In the genomic region with DNA sequence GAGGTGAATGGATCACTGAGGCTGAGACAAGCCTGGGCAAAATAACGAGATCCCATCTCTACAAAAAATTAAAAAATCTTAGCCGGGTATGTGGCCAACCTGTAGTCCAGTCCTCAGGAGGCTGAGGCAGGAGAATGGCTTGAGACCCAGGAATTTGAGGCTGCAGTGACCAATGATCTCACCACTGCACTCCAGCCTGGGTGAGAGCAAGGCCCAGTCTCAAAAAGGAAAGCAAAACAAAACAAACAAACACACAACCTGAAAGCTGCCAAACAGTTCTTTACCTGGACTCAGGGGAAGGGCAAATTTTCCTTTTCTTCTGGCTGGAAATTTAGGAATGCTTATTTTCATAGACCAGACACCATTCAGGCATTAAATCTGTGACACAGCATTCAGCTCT, we compare ENCODE assay signal across 25 cellular contexts.
DNase-seq lines count a peak whose midpoint lies in the region; ATAC-seq and TF ChIP-seq lines count a peak whose summit lies in the region.
"Had no signal": no experiment of that assay in that cellular context is flagged by ENCODE, and none has a peak within 500 bp of the region (broad histone marks: within the 10 kb centered on the region; RNA-seq: fewer than 3 reads in every experiment).

No MANE protein-coding gene starts in this region.

- no peak overlapping the region for H2BK120ac ChIP-seq in neuronal stem cell (ENCODE audit: low read depth, low read length)

- no peak overlapping the region for H3K4ac ChIP-seq in neuronal stem cell (ENCODE audit: low read length)

- H2BK5ac ChIP-seq in neuronal stem cell (ENCODE audit: low read length) = no peak overlapping the region

- CTCF ChIA-PET in Panc1 (lab: Charles Lee) = no interaction called here
- CTCF ChIA-PET in CD4-positive, alpha-beta T cell (lab: Charles Lee) = no interaction called here

- peaks cover 10% of the 10 kb centered on the region for H3K4me1 Mint-ChIP-seq in endodermal cell
- no peaks in the 10 kb centered on the region for H3K4me1 Mint-ChIP-seq in activated T-helper 1 cell treated with anti-CD3 and anti-CD28 coated beads, Interleukin-12 subunit alpha, Interleukin-12 subunit beta, Interleukin-2, Interleukin-4 antibody, amounts not matched to agents 30 ng/mL and 10 ng/mL and 1 ng/mL, durations not matched to agents 14 hours and 24 hours and 36 hours (ENCODE audit: low read depth)
- no peaks in the 10 kb centered on the region for H3K4me1 Mint-ChIP-seq in CD4-positive, alpha-beta T cell (ENCODE audit: low read depth)
- H3K4me1 Mint-ChIP-seq: activated CD4-positive, alpha-beta T cell treated with anti-CD3 and anti-CD28 coated beads for 36 hours; activated naive CD4-positive, alpha-beta T cell treated with anti-CD3 and anti-CD28 coated beads, Interleukin-2, amount 50 U/mL, for 24 hours had no signal

- H3K9me3 ChIP-seq in ES-I3 (ENCODE audit: control insufficient read depth, insufficient read depth, low read length) (no peaks in the 10 kb centered on the region), Panc1 (ENCODE audit: control insufficient read depth, insufficient read depth, low read depth, low read length) (no peaks in the 10 kb centered on the region), endodermal cell (ENCODE audit: control insufficient read depth, low read length) (no peaks in the 10 kb centered on the region), neuronal stem cell (replicated peaks in 1 of 2; ENCODE audit: control insufficient read depth in 2 of 2, insufficient read depth in 1 of 2, low read depth in 1 of 2, low read length in 2 of 2) (no peaks in the 10 kb centered on the region)
- no peaks in the 10 kb centered on the region for H3K9me3 ChIP-seq in CD4-positive, alpha-beta T cell (ENCODE audit: control insufficient read depth, low read length)
- H3K9me3 ChIP-seq: right atrium auricular region, thyroid gland had no signal

- intact Hi-C loops in Panc1 (cut with micrococcal nuclease; ENCODE audit: unreplicated experiment) = no loop called here
- intact Hi-C loops in activated T-helper 1 cell treated with anti-CD3 and anti-CD28 coated beads, Interleukin-12 subunit alpha, Interleukin-12 subunit beta, Interleukin-2, Interleukin-4 antibody, amounts not matched to agents 30 ng/mL and 10 ng/mL and 1 ng/mL, durations not matched to agents 14 hours and 24 hours and 36 hours (cut with micrococcal nuclease) = no loop called here
- intact Hi-C loops in CD4-positive, alpha-beta T cell (cut with DNase I, micrococcal nuclease) = no loop called here

- peaks cover 13% of the 10 kb centered on the region for H3K9me3 Mint-ChIP-seq in endodermal cell
- peaks cover 4% of the 10 kb centered on the region for H3K9me3 Mint-ChIP-seq in activated T-helper 1 cell treated with anti-CD3 and anti-CD28 coated beads, Interleukin-12 subunit alpha, Interleukin-12 subunit beta, Interleukin-2, Interleukin-4 antibody, amounts not matched to agents 30 ng/mL and 10 ng/mL and 1 ng/mL, durations not matched to agents 14 hours and 24 hours and 36 hours
- peaks cover 3% of the 10 kb centered on the region for H3K9me3 Mint-ChIP-seq in CD4-positive, alpha-beta T cell
- H3K9me3 Mint-ChIP-seq: activated naive CD4-positive, alpha-beta T cell treated with anti-CD3 and anti-CD28 coated beads, Interleukin-2, amount 50 U/mL, for 24 hours had no signal

- H4K8ac ChIP-seq in neuronal stem cell (ENCODE audit: low read depth, low read length) = no peak overlapping the region

- H3K36me3 Mint-ChIP-seq in endodermal cell (ENCODE audit: low read depth) = no peaks in the 10 kb centered on the region
- H3K36me3 Mint-ChIP-seq in activated T-helper 1 cell treated with anti-CD3 and anti-CD28 coated beads, Interleukin-12 subunit alpha, Interleukin-12 subunit beta, Interleukin-2, Interleukin-4 antibody, amounts not matched to agents 30 ng/mL and 10 ng/mL and 1 ng/mL, durations not matched to agents 14 hours and 24 hours and 36 hours (ENCODE audit: low read depth) = no peaks in the 10 kb centered on the region
- no peaks in the 10 kb centered on the region for H3K36me3 Mint-ChIP-seq in CD4-positive, alpha-beta T cell (ENCODE audit: low read depth)
- H3K36me3 Mint-ChIP-seq: activated naive CD4-positive, alpha-beta T cell treated with anti-CD3 and anti-CD28 coated beads, Interleukin-2, amount 50 U/mL, for 24 hours had no signal

- DNase-seq in Panc1 (ENCODE audit: low read depth, low spot score) = no peak
- DNase-seq in endodermal cell = no peak
- DNase-seq in neuronal stem cell (ENCODE audit: low spot score) = no peak
- DNase-seq in activated T-helper 1 cell treated with anti-CD3 and anti-CD28 coated beads, Interleukin-12 subunit alpha, Interleukin-12 subunit beta, Interleukin-2, Interleukin-4 antibody, amounts not matched to agents 30 ng/mL and 10 ng/mL and 1 ng/mL, durations not matched to agents 14 hours and 24 hours and 36 hours (ENCODE audit: low spot score) = no peak
- DNase-seq in NCI-H1092 treated with DMSO at 0.1 percent for 48 hours (lab: John Stamatoyannopoulos, UW) = no peak
- no peak for DNase-seq in CD4-positive, alpha-beta T cell
- DNase-seq: activated CD4-positive, alpha-beta T cell treated with anti-CD3 and anti-CD28 coated beads for 36 hours; activated CD8-positive, alpha-beta T cell treated with anti-CD3 and anti-CD28 coated beads, Interleukin-2, amount 10 ng/mL, durations not matched to agents 7 days and 5 days; amniotic stem cell; C1 segment of cervical spinal cord; GOT3; hypothalamus; left colon; NCI-H1417 treated with DMSO at 0.1 percent for 48 hours; NCI-H2081 treated with DMSO at 0.1 percent for 48 hours; NCI-H345; posterior cingulate gyrus; stimulated activated CD4-positive, alpha-beta T cell treated with anti-CD3 and anti-CD28 coated beads, Interleukin-4, amount 100 ng/mL, for 1 hour; SW 1271 had no signal

- H4K91ac ChIP-seq in neuronal stem cell (ENCODE audit: low read depth, low read length, poor library complexity) = no peak overlapping the region

- H3K27ac Mint-ChIP-seq in endodermal cell = no peak overlapping the region
- no peak overlapping the region for H3K27ac Mint-ChIP-seq in activated T-helper 1 cell treated with anti-CD3 and anti-CD28 coated beads, Interleukin-12 subunit alpha, Interleukin-12 subunit beta, Interleukin-2, Interleukin-4 antibody, amounts not matched to agents 30 ng/mL and 10 ng/mL and 1 ng/mL, durations not matched to agents 14 hours and 24 hours and 36 hours
- no peak overlapping the region for H3K27ac Mint-ChIP-seq in CD4-positive, alpha-beta T cell
- H3K27ac Mint-ChIP-seq: activated CD4-positive, alpha-beta T cell treated with anti-CD3 and anti-CD28 coated beads for 36 hours; activated CD8-positive, alpha-beta T cell treated with anti-CD3 and anti-CD28 coated beads, Interleukin-2, amount 10 ng/mL, durations not matched to agents 7 days and 5 days; activated naive CD4-positive, alpha-beta T cell treated with anti-CD3 and anti-CD28 coated beads, Interleukin-2, amount 50 U/mL, for 24 hours; nephron progenitor cell had no signal

- ATAC-seq in Panc1 = no peak
- ATAC-seq in GM18517 (IDR thresholded peaks at IDR 0.05; ENCODE audit: unreplicated experiment) = no peak
- ATAC-seq in CD4-positive, alpha-beta T cell (ENCODE audit: poor library complexity) = no peak
- ATAC-seq: activated CD4-positive, alpha-beta T cell treated with anti-CD3 and anti-CD28 coated beads for 36 hours; activated CD8-positive, alpha-beta T cell treated with anti-CD3 and anti-CD28 coated beads, Interleukin-2, amount 10 ng/mL, durations not matched to agents 7 days and 5 days; left colon had no signal

- in situ Hi-C loops in Panc1 (cut with HindIII; ENCODE audit: low pct_unique_long_range_greater_than_20kb, low sequenced_read_pairs) = no loop called here

- no peaks in the 10 kb centered on the region for H3K79me1 ChIP-seq in neuronal stem cell (ENCODE audit: low read depth, low read length)

- no peak for TF ChIP-seq CTCF in Panc1 (IDR thresholded peaks at IDR 0.05)
- no peak for TF ChIP-seq CTCF in endodermal cell (conservative IDR thresholded peaks at IDR 0.05)
- TF ChIP-seq CTCF in CD4-positive, alpha-beta T cell (IDR thresholded peaks at IDR 0.05) = no peak

- H3K27me3 Mint-ChIP-seq in endodermal cell (ENCODE audit: insufficient read depth) = peaks cover 2% of the 10 kb centered on the region
- H3K27me3 Mint-ChIP-seq in activated T-helper 1 cell treated with anti-CD3 and anti-CD28 coated beads, Interleukin-12 subunit alpha, Interleukin-12 subunit beta, Interleukin-2, Interleukin-4 antibody, amounts not matched to agents 30 ng/mL and 10 ng/mL and 1 ng/mL, durations not matched to agents 14 hours and 24 hours and 36 hours (ENCODE audit: insufficient read depth) = no peaks in the 10 kb centered on the region
- no peaks in the 10 kb centered on the region for H3K27me3 Mint-ChIP-seq in CD4-positive, alpha-beta T cell
- H3K27me3 Mint-ChIP-seq: activated CD4-positive, alpha-beta T cell treated with anti-CD3 and anti-CD28 coated beads for 36 hours; activated naive CD4-positive, alpha-beta T cell treated with anti-CD3 and anti-CD28 coated beads, Interleukin-2, amount 50 U/mL, for 24 hours had no signal

- no TSS peak for BruUV-seq in Panc1 (replicated peaks; lab: Mats Ljungman, UMichigan)

- POLR2A ChIA-PET in Panc1 (lab: Charles Lee) = no interaction called here
- POLR2A ChIA-PET in CD4-positive, alpha-beta T cell (lab: Charles Lee) = no interaction called here

- WGBS in endodermal cell (ENCODE audit: insufficient coverage in 1 of 2, insufficient read length in 1 of 2), 2 experiments = 86% methylated on average over 2 of the region's 2 CpGs; no CpG with 5 or more reads in 1 of the 2 experiments
- no CpG with 5 or more reads among the region's 2 CpGs for WGBS in neuronal stem cell (ENCODE audit: extremely low coverage in 2 of 2, insufficient read length in 2 of 2, insufficient replicate concordance in 1 of 2), 2 donors

- peaks cover 18% of the 10 kb centered on the region; the same call in 1 of the 2 replicates for H3K4me1 ChIP-seq in ES-I3 (ENCODE audit: insufficient read depth, low read length)
- H3K4me1 ChIP-seq in Panc1 (ENCODE audit: control insufficient read depth, insufficient read depth, low read length) = peaks cover 16% of the 10 kb centered on the region
- H3K4me1 ChIP-seq in endodermal cell (ENCODE audit: control insufficient read depth, insufficient read depth, low read length) = no peaks in the 10 kb centered on the region
- peaks cover 9 to 14% of the 10 kb centered on the region in 2 donors for H3K4me1 ChIP-seq in neuronal stem cell (ENCODE audit: control insufficient read depth in 2 of 2, insufficient read depth in 1 of 2, low read depth in 1 of 2, low read length in 2 of 2)
- H3K4me1 ChIP-seq: right atrium auricular region, thyroid gland had no signal

- H3K27ac ChIP-seq in Panc1 (ENCODE audit: low read length) = peak overlapping the region; percentile 63
- peak overlapping the region; percentile 88 for H3K27ac ChIP-seq in endodermal cell (ENCODE audit: low read depth, low read length)
- H3K27ac ChIP-seq in neuronal stem cell (replicated peaks; ENCODE audit: low read length) = no peak overlapping the region
- no peak overlapping the region for H3K27ac ChIP-seq in CD4-positive, alpha-beta T cell (ENCODE audit: low read depth, low read length)
- H3K27ac ChIP-seq: right atrium auricular region, thyroid gland had no signal

- H3K27me3 ChIP-seq in Panc1 (ENCODE audit: control insufficient read depth, insufficient read depth, low read length) (no peaks in the 10 kb centered on the region), endodermal cell (ENCODE audit: control insufficient read depth, insufficient read depth, low read length, poor library complexity, severe bottlenecking) (no peaks in the 10 kb centered on the region), neuronal stem cell (ENCODE audit: control insufficient read depth in 3 of 3, insufficient read depth in 3 of 3, low read depth in 1 of 3, low read length in 3 of 3) (no peaks in the 10 kb centered on the region)
- H3K27me3 ChIP-seq in CD4-positive, alpha-beta T cell (ENCODE audit: control insufficient read depth, insufficient read depth, low read length) = no peaks in the 10 kb centered on the region
- H3K27me3 ChIP-seq: right atrium auricular region, thyroid gland had no signal

- no peak overlapping the region for H2BK15ac ChIP-seq in neuronal stem cell (ENCODE audit: low read length)

- 0 out of 2 replicates have a peak, but pooled peaks cover 4% of the 10 kb centered on the region for H3K36me3 ChIP-seq in ES-I3 (ENCODE audit: insufficient read depth, low read length)
- no peaks in the 10 kb centered on the region for H3K36me3 ChIP-seq in Panc1 (ENCODE audit: control insufficient read depth, insufficient read depth, low read length)
- no peaks in the 10 kb centered on the region for H3K36me3 ChIP-seq in endodermal cell (ENCODE audit: control insufficient read depth, insufficient read depth, low read length)
- peaks cover 0 to 8% of the 10 kb centered on the region in 2 donors for H3K36me3 ChIP-seq in neuronal stem cell (replicated peaks in 1 of 2; ENCODE audit: control insufficient read depth in 2 of 2, insufficient read depth in 2 of 2, low read length in 2 of 2)
- H3K36me3 ChIP-seq: right atrium auricular region, thyroid gland had no signal

- H3K4me3 Mint-ChIP-seq in endodermal cell = peak overlapping the region; percentile 76
- no peak overlapping the region for H3K4me3 Mint-ChIP-seq in activated T-helper 1 cell treated with anti-CD3 and anti-CD28 coated beads, Interleukin-12 subunit alpha, Interleukin-12 subunit beta, Interleukin-2, Interleukin-4 antibody, amounts not matched to agents 30 ng/mL and 10 ng/mL and 1 ng/mL, durations not matched to agents 14 hours and 24 hours and 36 hours
- no peak overlapping the region for H3K4me3 Mint-ChIP-seq in CD4-positive, alpha-beta T cell
- H3K4me3 Mint-ChIP-seq: activated CD4-positive, alpha-beta T cell treated with anti-CD3 and anti-CD28 coated beads for 36 hours; activated CD8-positive, alpha-beta T cell treated with anti-CD3 and anti-CD28 coated beads, Interleukin-2, amount 10 ng/mL, durations not matched to agents 7 days and 5 days; activated naive CD4-positive, alpha-beta T cell treated with anti-CD3 and anti-CD28 coated beads, Interleukin-2, amount 50 U/mL, for 24 hours had no signal

- no peak overlapping the region for H3K18ac ChIP-seq in neuronal stem cell (ENCODE audit: low read length)

- H3K4me3 ChIP-seq in Panc1 (ENCODE audit: low read depth in 2 of 2, low read length in 2 of 2) = no peak overlapping the region
- H3K4me3 ChIP-seq in endodermal cell (ENCODE audit: low read length) = no peak overlapping the region
- peak overlapping the region in 1 of 2 donors; percentile 63 for H3K4me3 ChIP-seq in neuronal stem cell (ENCODE audit: low read length in 2 of 2)
- H3K4me3 ChIP-seq: right atrium auricular region, thyroid gland had no signal

- H2AK5ac ChIP-seq in neuronal stem cell (ENCODE audit: low read depth, low read length) = no peak overlapping the region

- H3K9ac ChIP-seq in ES-I3 (ENCODE audit: low read depth, low read length) (peak overlapping the region; percentile 83; the same call in 1 of the 2 replicates), endodermal cell (ENCODE audit: extremely low read depth, low read length, poor library complexity, severe bottlenecking) (no peak overlapping the region), neuronal stem cell (ENCODE audit: low read depth, low read length, poor library complexity) (no peak overlapping the region)

- H3K23ac ChIP-seq in neuronal stem cell (ENCODE audit: low read depth, low read length, poor library complexity) = no peak overlapping the region

- H3K14ac ChIP-seq in neuronal stem cell (ENCODE audit: low read length) = no peak overlapping the region

- H2BK12ac ChIP-seq in neuronal stem cell (ENCODE audit: low read length) = no peak overlapping the region

- no peak overlapping the region for H3K4me2 ChIP-seq in neuronal stem cell (ENCODE audit: insufficient read depth, low read length, poor library complexity, severe bottlenecking)

- H2AFZ ChIP-seq in neuronal stem cell (ENCODE audit: low read length) = peak overlapping the region; percentile 42

Comparison
In these comparisons a context has a peak if more than half of its experiments do, and no peak if none do; other contexts are left out.
1. H3K27ac ChIP-seq: peak in Panc1 (single experiment) and endodermal cell (single experiment); none in neuronal stem cell (single experiment) and CD4-positive, alpha-beta T cell (single experiment).